In genomic region chr7:39950473-39951155, GRCh38 we compare ENCODE assay signal across 8 cellular contexts. TPM values are rescaled to one million over a fixed set of nuclear protein-coding genes. Genes with fewer than 3 reads are reported as not detected.
DNase-seq lines count a peak whose midpoint lies in the region; ATAC-seq and TF ChIP-seq lines count a peak whose summit lies in the region.

No MANE protein-coding gene starts in this region.

- H3K4me3 ChIP-seq in BE2C (ENCODE audit: low read depth, low read length) = peak overlapping the region; percentile 69
- peak overlapping the region; percentile 80 for H3K4me3 ChIP-seq in GM23338
- peak overlapping the region; percentile 98 for H3K4me3 ChIP-seq in SK-N-MC
- peak overlapping the region; percentile 77 to 97 (median 91) for H3K4me3 ChIP-seq in heart right ventricle
- peak overlapping the region; percentile 69 to 74 for H3K4me3 ChIP-seq in vagina

- peak; percentile 51 for DNase-seq in BE2C
- DNase-seq in GM23338 (ENCODE audit: low spot score) = peak; percentile 30
- DNase-seq in SK-N-MC (ENCODE audit: low read depth, low spot score) = no peak
- peak; percentile 55 for DNase-seq in activated naive CD8-positive, alpha-beta T cell treated with anti-CD3 and anti-CD28 coated beads, Interleukin-2, amount 50 U/mL, for 24 hours
- DNase-seq in heart right ventricle = peak; percentile 55 to 65
- peak; percentile 90 for DNase-seq in posterior vena cava (ENCODE audit: low spot score)
- no peak for DNase-seq in vagina (ENCODE audit: extremely low spot score in 2 of 2)

- 0 to 1% methylated on average over 81 to 84 of the region's 84 CpGs for WGBS in heart right ventricle, 2 donors

- H3K9me2 ChIP-seq in GM23338 (ENCODE audit: insufficient read depth) = no peaks in the 10 kb centered on the region

- peak overlapping the region; percentile 82 for H3K9ac ChIP-seq in SK-N-MC (ENCODE audit: insufficient read length)

- intact Hi-C loops in heart right ventricle (cut with DNase I) = loop anchor here in 7 of 10 donors (2.0 to 5.0 kb wide), 4 partner anchors 37 to 102 kb away; no protein-coding TSS in a partner anchor
- intact Hi-C loops in posterior vena cava (cut with DNase I) = loop anchor here in 1 of 2 donors (10.0 kb wide), 1 partner anchor 104 kb away; no protein-coding TSS in a partner anchor
- intact Hi-C loops in vagina (cut with DNase I) = loop anchor here (10.0 kb wide), 1 partner anchor 104 kb away; no protein-coding TSS in a partner anchor

- TF ChIP-seq CTCF in BE2C (IDR thresholded peaks at IDR 0.05; ENCODE audit: low read depth, low read length) = no peak
- TF ChIP-seq CTCF in GM23338 (conservative IDR thresholded peaks at IDR 0.05; ENCODE audit: low read depth in 2 of 2) = no peak
- no peak for TF ChIP-seq CTCF in heart right ventricle (IDR thresholded peaks at IDR 0.05)
- TF ChIP-seq CTCF in vagina (IDR thresholded peaks at IDR 0.05) = no peak

- peaks cover 13% of the 10 kb centered on the region for H3K4me1 Mint-ChIP-seq in GM23338
- peaks cover 52% of the 10 kb centered on the region for H3K4me1 Mint-ChIP-seq in activated naive CD8-positive, alpha-beta T cell treated with anti-CD3 and anti-CD28 coated beads, Interleukin-2, amount 50 U/mL, for 24 hours

- H3K9me3 ChIP-seq in BE2C = no peaks in the 10 kb centered on the region
- no peaks in the 10 kb centered on the region for H3K9me3 ChIP-seq in SK-N-MC (ENCODE audit: low read depth, low read length)
- no peaks in the 10 kb centered on the region for H3K9me3 ChIP-seq in heart right ventricle
- no peaks in the 10 kb centered on the region for H3K9me3 ChIP-seq in vagina

- peak overlapping the region; percentile 82 for H3K4me2 ChIP-seq in GM23338

- H3K27me3 Mint-ChIP-seq in GM23338 (ENCODE audit: insufficient read depth, low read depth, poor library complexity) = peaks cover 9% of the 10 kb centered on the region
- H3K27me3 Mint-ChIP-seq in activated naive CD8-positive, alpha-beta T cell treated with anti-CD3 and anti-CD28 coated beads, Interleukin-2, amount 50 U/mL, for 24 hours = no peaks in the 10 kb centered on the region

- peak overlapping the region; percentile 99 for H3K4me3 Mint-ChIP-seq in GM23338
- H3K4me3 Mint-ChIP-seq in activated naive CD8-positive, alpha-beta T cell treated with anti-CD3 and anti-CD28 coated beads, Interleukin-2, amount 50 U/mL, for 24 hours = peak overlapping the region; percentile 98

- H3K27ac Mint-ChIP-seq in GM23338 = no peak overlapping the region
- peak overlapping the region; percentile 100 for H3K27ac Mint-ChIP-seq in activated naive CD8-positive, alpha-beta T cell treated with anti-CD3 and anti-CD28 coated beads, Interleukin-2, amount 50 U/mL, for 24 hours

- H3K9me3 Mint-ChIP-seq in GM23338 = no peaks in the 10 kb centered on the region; the same call in 2 of the 3 replicates
- no peaks in the 10 kb centered on the region for H3K9me3 Mint-ChIP-seq in activated naive CD8-positive, alpha-beta T cell treated with anti-CD3 and anti-CD28 coated beads, Interleukin-2, amount 50 U/mL, for 24 hours

- peaks cover 35% of the 10 kb centered on the region for H4K20me1 ChIP-seq in GM23338 (replicated peaks; ENCODE audit: insufficient read depth)

- peaks cover 41% of the 10 kb centered on the region for H3K79me2 ChIP-seq in GM23338 (replicated peaks; ENCODE audit: insufficient read depth)

- H2AFZ ChIP-seq in GM23338 = peak overlapping the region; percentile 14; the same call in 1 of the 2 replicates

- H3K36me3 Mint-ChIP-seq in GM23338 (ENCODE audit: low read depth) = peaks cover 8% of the 10 kb centered on the region; the same call in 2 of the 3 replicates
- H3K36me3 Mint-ChIP-seq in activated naive CD8-positive, alpha-beta T cell treated with anti-CD3 and anti-CD28 coated beads, Interleukin-2, amount 50 U/mL, for 24 hours (ENCODE audit: low read depth) = peaks cover 19% of the 10 kb centered on the region

- H3F3A ChIP-seq in GM23338 (replicated peaks; ENCODE audit: low read depth) = no peaks in the 10 kb centered on the region; the same call in 1 of the 2 replicates

- no peaks in the 10 kb centered on the region for H3K4me1 ChIP-seq in BE2C
- H3K4me1 ChIP-seq in GM23338 (ENCODE audit: insufficient read depth) = peaks cover 25% of the 10 kb centered on the region
- H3K4me1 ChIP-seq in heart right ventricle = peaks cover 0 to 48% (median 44%) of the 10 kb centered on the region in 9 donors
- peaks cover 42% of the 10 kb centered on the region for H3K4me1 ChIP-seq in vagina

- peak overlapping the region; percentile 92 for H3K27ac ChIP-seq in GM23338 (ENCODE audit: low read depth)
- peak overlapping the region; percentile 96 for H3K27ac ChIP-seq in SK-N-MC
- H3K27ac ChIP-seq in heart right ventricle = peak overlapping the region; percentile 94 to 100 (median 98)
- H3K27ac ChIP-seq in vagina = peak overlapping the region; percentile 94

- ATAC-seq in GM23338 (peak; percentile 1; the same call in 2 of the 3 replicates), heart right ventricle (peak in 4 of 8 donors; percentile 4 to 42 (median 12)), GM19328 (IDR thresholded peaks at IDR 0.05; ENCODE audit: unreplicated experiment) (no peak)
- no peak for ATAC-seq in activated naive CD8-positive, alpha-beta T cell treated with anti-CD3 and anti-CD28 coated beads, Interleukin-2, amount 50 U/mL, for 24 hours

- H3K27me3 ChIP-seq in BE2C (no peaks in the 10 kb centered on the region), GM23338 (ENCODE audit: insufficient read depth) (no peaks in the 10 kb centered on the region), heart right ventricle (no peaks in the 10 kb centered on the region), vagina (no peaks in the 10 kb centered on the region)

- H3K36me3 ChIP-seq in BE2C (no peaks in the 10 kb centered on the region; the same call in 1 of the 2 replicates), GM23338 (ENCODE audit: insufficient read depth) (no peaks in the 10 kb centered on the region), SK-N-MC (ENCODE audit: insufficient read depth, low read length) (0 out of 2 replicates have a peak, but pooled peaks cover 4% of the 10 kb centered on the region), heart right ventricle (no peaks in the 10 kb centered on the region), vagina (no peaks in the 10 kb centered on the region)

- TF ChIP-seq POLR2A in vagina (IDR thresholded peaks at IDR 0.05) = no peak

TF ChIP-seq in GM23338, 12 proteins besides CTCF, POLR2A, EP300 and RAD21 (continues in another document):
- TF ChIP-seq ETS1 (IDR thresholded peaks at IDR 0.05) (no peak), EZH2 (IDR thresholded peaks at IDR 0.05; ENCODE audit: low read depth, unreplicated experiment) (no peak), ZNF331 (CRISPR knock-in tag; IDR thresholded peaks at IDR 0.05; ENCODE audit: low read depth) (no peak), CREB1 (CRISPR knock-in tag; IDR thresholded peaks at IDR 0.05; ENCODE audit: low read depth) (no peak), NANOG (IDR thresholded peaks at IDR 0.05; ENCODE audit: borderline replicate concordance) (no peak), JUNB (IDR thresholded peaks at IDR 0.05; ENCODE audit: unreplicated experiment) (no peak), POLR2AphosphoS5 (IDR thresholded peaks at IDR 0.05; ENCODE audit: low read depth) (no peak)

RNA-seq across cellular contexts. Expression of gene CDK13, which starts 0.6 kb away (rescaled TPM):
- 18.6 TPM for polyA plus RNA-seq in BE2C (2012; ENCODE audit: insufficient read depth, insufficient read length, low read depth)
- 80.2 and 88.4 TPM in 2 replicates for total RNA-seq in GM23338 (2014; rRNA removed; shearing (Covaris generic))
- polyA plus RNA-seq in GM23338 (2016; fragmentation: Nextera tagmentation; extraction: Ambion mirVana) = 38.1 and 39.4 TPM in 2 replicates
- 10 to 100 TPM; 18.3 to 28.8 (median 23.2) TPM for total RNA-seq in heart right ventricle
- 10 to 100 TPM; 10.2 to 17.6 TPM for polyA plus RNA-seq in heart right ventricle
- 10 to 100 TPM; 44.9 to 45.4 TPM for total RNA-seq in posterior vena cava
- 87.4 TPM for total RNA-seq in vagina

Comparison
In these comparisons a context has a peak if more than half of its experiments do, and no peak if none do; other contexts are left out.
1. DNase-seq: peak in BE2C (single experiment), GM23338 (single experiment), activated naive CD8-positive, alpha-beta T cell treated with anti-CD3 and anti-CD28 coated beads, Interleukin-2, amount 50 U/mL, for 24 hours (single experiment), heart right ventricle (2 of 2) and posterior vena cava (single experiment); none in SK-N-MC (single experiment) and vagina (0 of 2).
2. Peak in every context shown above with its lines, with median percentiles within 50 percentile points of each other: H3K4me3 ChIP-seq and H3K27ac ChIP-seq.